ENCODE assay signal across 8 cellular contexts in genomic region chr15:99324082-99324620, GRCh38.
DNase-seq lines count a peak whose midpoint lies in the region; ATAC-seq and TF ChIP-seq lines count a peak whose summit lies in the region.

No MANE protein-coding gene starts in this region.

- H3K27ac ChIP-seq in lung (ENCODE audit: low read depth in 1 of 2, low read length in 1 of 2) (peak overlapping the region in 1 of 2 donors; percentile 60), testis (no peak overlapping the region)

- H3K9me3 ChIP-seq in lung (ENCODE audit: control insufficient read depth in 2 of 2, insufficient read depth in 1 of 2, low read length in 1 of 2) (no peaks in the 10 kb centered on the region), testis (no peaks in the 10 kb centered on the region)

- intact Hi-C loops in activated CD8-positive, alpha-beta T cell treated with anti-CD3 and anti-CD28 coated beads for 36 hours (cut with micrococcal nuclease), result no loop called here
- intact Hi-C loops in testis (cut with DNase I; ENCODE audit: low total_unique reads), result no loop called here

- WGBS in lung, 2 donors, result 58 to 76% methylated on average over 9 of the region's 9 CpGs
- 74 to 78% methylated on average over 9 of the region's 9 CpGs for WGBS in testis, 2 donors

- H3K27me3 Mint-ChIP-seq in activated CD8-positive, alpha-beta T cell treated with anti-CD3 and anti-CD28 coated beads for 36 hours, result no peaks in the 10 kb centered on the region
- H3K27me3 Mint-ChIP-seq in activated CD8-positive, alpha-beta T cell treated with anti-CD3 and anti-CD28 coated beads, Interleukin-2, amount 10 ng/mL, durations not matched to agents 7 days and 5 days (ENCODE audit: low read depth), result no peaks in the 10 kb centered on the region
- no peaks in the 10 kb centered on the region for H3K27me3 Mint-ChIP-seq in activated T-helper 17 cell treated with anti-CD3 and anti-CD28 coated beads, Interleukin-2, amount 50 U/mL, for 72 hours

- H3K4me1 ChIP-seq in lung (ENCODE audit: control insufficient read depth in 2 of 2, insufficient read depth in 2 of 2, low read length in 2 of 2) (peaks cover 0 to 10% of the 10 kb centered on the region in 2 donors), testis (no peaks in the 10 kb centered on the region)

- DNase-seq in activated CD8-positive, alpha-beta T cell treated with anti-CD3 and anti-CD28 coated beads for 36 hours, result peak; percentile 69
- no peak for DNase-seq in activated CD8-positive, alpha-beta T cell treated with anti-CD3 and anti-CD28 coated beads, Interleukin-2, amount 10 ng/mL, durations not matched to agents 7 days and 5 days
- DNase-seq in lung (ENCODE audit: low spot score), result no peak
- DNase-seq in KG1 (lab: John Stamatoyannopoulos, UW), result no peak
- no peak for DNase-seq in testis
- no peak for DNase-seq in amygdala (lab: John Stamatoyannopoulos, UW)

- H3K36me3 ChIP-seq in lung (ENCODE audit: control insufficient read depth in 2 of 2, insufficient read depth in 2 of 2, low read length in 2 of 2) (no peaks in the 10 kb centered on the region), testis (ENCODE audit: low read depth, missing control alignments) (no peaks in the 10 kb centered on the region)

- H3K4me3 Mint-ChIP-seq in activated CD8-positive, alpha-beta T cell treated with anti-CD3 and anti-CD28 coated beads for 36 hours, result no peak overlapping the region
- no peak overlapping the region for H3K4me3 Mint-ChIP-seq in activated CD8-positive, alpha-beta T cell treated with anti-CD3 and anti-CD28 coated beads, Interleukin-2, amount 10 ng/mL, durations not matched to agents 7 days and 5 days
- H3K4me3 Mint-ChIP-seq in activated T-helper 17 cell treated with anti-CD3 and anti-CD28 coated beads, Interleukin-2, amount 50 U/mL, for 72 hours, result peak overlapping the region; percentile 50

- TF ChIP-seq POLR2A in testis (IDR thresholded peaks at IDR 0.05), result no peak

- H3K9me3 Mint-ChIP-seq in activated CD8-positive, alpha-beta T cell treated with anti-CD3 and anti-CD28 coated beads for 36 hours, result no peaks in the 10 kb centered on the region
- H3K9me3 Mint-ChIP-seq in activated CD8-positive, alpha-beta T cell treated with anti-CD3 and anti-CD28 coated beads, Interleukin-2, amount 10 ng/mL, durations not matched to agents 7 days and 5 days (ENCODE audit: insufficient read depth), result no peaks in the 10 kb centered on the region
- H3K9me3 Mint-ChIP-seq in activated T-helper 17 cell treated with anti-CD3 and anti-CD28 coated beads, Interleukin-2, amount 50 U/mL, for 72 hours, result peaks cover 5% of the 10 kb centered on the region

- H3K4me1 Mint-ChIP-seq in activated CD8-positive, alpha-beta T cell treated with anti-CD3 and anti-CD28 coated beads for 36 hours (ENCODE audit: low read depth), result peaks cover 32% of the 10 kb centered on the region
- peaks cover 7% of the 10 kb centered on the region for H3K4me1 Mint-ChIP-seq in activated CD8-positive, alpha-beta T cell treated with anti-CD3 and anti-CD28 coated beads, Interleukin-2, amount 10 ng/mL, durations not matched to agents 7 days and 5 days (ENCODE audit: low read depth)
- peaks cover 5% of the 10 kb centered on the region for H3K4me1 Mint-ChIP-seq in activated T-helper 17 cell treated with anti-CD3 and anti-CD28 coated beads, Interleukin-2, amount 50 U/mL, for 72 hours

- no peaks in the 10 kb centered on the region for H3K27me3 ChIP-seq in lung (ENCODE audit: control insufficient read depth, insufficient read depth)
- H3K27me3 ChIP-seq in testis, result no peaks in the 10 kb centered on the region

- peak overlapping the region; percentile 61 for H3K27ac Mint-ChIP-seq in activated CD8-positive, alpha-beta T cell treated with anti-CD3 and anti-CD28 coated beads for 36 hours
- H3K27ac Mint-ChIP-seq in activated CD8-positive, alpha-beta T cell treated with anti-CD3 and anti-CD28 coated beads, Interleukin-2, amount 10 ng/mL, durations not matched to agents 7 days and 5 days, result no peak overlapping the region
- peak overlapping the region; percentile 83 for H3K27ac Mint-ChIP-seq in activated T-helper 17 cell treated with anti-CD3 and anti-CD28 coated beads, Interleukin-2, amount 50 U/mL, for 72 hours

- CTCF ChIA-PET in activated CD8-positive, alpha-beta T cell treated with anti-CD3 and anti-CD28 coated beads for 36 hours (lab: Charles Lee), result interaction anchor here (1.0 to 1.9 kb wide), 2 partner anchors 47 to 380 kb away, joined by 5 to 9 read pairs; no protein-coding TSS in a partner anchor
- CTCF ChIA-PET in activated CD8-positive, alpha-beta T cell treated with anti-CD3 and anti-CD28 coated beads, Interleukin-2, amount 10 ng/mL, durations not matched to agents 7 days and 5 days (lab: Charles Lee), result interaction anchor here (1.3 kb wide), 1 partner anchor 10 kb away, joined by 5 read pairs; no protein-coding TSS in a partner anchor

- no peak overlapping the region for H3K4me3 ChIP-seq in lung
- no peak overlapping the region for H3K4me3 ChIP-seq in testis

- POLR2A ChIA-PET in activated CD8-positive, alpha-beta T cell treated with anti-CD3 and anti-CD28 coated beads for 36 hours (lab: Charles Lee), result interaction anchor here (0.6 kb wide), 1 partner anchor 45 kb away, joined by 3 read pairs; no protein-coding TSS in a partner anchor
- POLR2A ChIA-PET in activated CD8-positive, alpha-beta T cell treated with anti-CD3 and anti-CD28 coated beads, Interleukin-2, amount 10 ng/mL, durations not matched to agents 7 days and 5 days (lab: Charles Lee), result no interaction called here

- peak; percentile 91 for ATAC-seq in activated CD8-positive, alpha-beta T cell treated with anti-CD3 and anti-CD28 coated beads for 36 hours
- ATAC-seq in activated CD8-positive, alpha-beta T cell treated with anti-CD3 and anti-CD28 coated beads, Interleukin-2, amount 10 ng/mL, durations not matched to agents 7 days and 5 days, result no peak
- peak; percentile 81 for ATAC-seq in HG02885 (IDR thresholded peaks at IDR 0.05; ENCODE audit: poor library complexity, unreplicated experiment)
- peak; percentile 94 for ATAC-seq in activated T-helper 17 cell treated with anti-CD3 and anti-CD28 coated beads, Interleukin-2, amount 50 U/mL, for 72 hours (replicated peaks)
- peak; percentile 79 for ATAC-seq in lung (ENCODE audit: insufficient read depth, low FRiP score)

- no peaks in the 10 kb centered on the region for H3K36me3 Mint-ChIP-seq in activated CD8-positive, alpha-beta T cell treated with anti-CD3 and anti-CD28 coated beads for 36 hours (ENCODE audit: low read depth)
- peaks cover under 1% of the 10 kb centered on the region for H3K36me3 Mint-ChIP-seq in activated CD8-positive, alpha-beta T cell treated with anti-CD3 and anti-CD28 coated beads, Interleukin-2, amount 10 ng/mL, durations not matched to agents 7 days and 5 days (ENCODE audit: low read depth)
- no peaks in the 10 kb centered on the region for H3K36me3 Mint-ChIP-seq in activated T-helper 17 cell treated with anti-CD3 and anti-CD28 coated beads, Interleukin-2, amount 50 U/mL, for 72 hours (ENCODE audit: low read depth)

- TF ChIP-seq CTCF in activated CD8-positive, alpha-beta T cell treated with anti-CD3 and anti-CD28 coated beads for 36 hours (IDR thresholded peaks at IDR 0.05), result no peak
- TF ChIP-seq CTCF in lung (IDR thresholded peaks at IDR 0.05; ENCODE audit: control extremely low read depth, extremely low read depth) (no peak), testis (IDR thresholded peaks at IDR 0.05) (no peak)
